Comparison of ENCODE assay signal across 10 cellular contexts in genomic region chr9:71716138-71716909, GRCh38. TPM values are rescaled to one million over a fixed set of nuclear protein-coding genes. Genes with fewer than 3 reads are reported as not detected.
A peak's percentile ranks its signal among the peaks of the same experiment; 100 is the strongest.
DNase-seq lines count a peak whose midpoint lies in the region; ATAC-seq and TF ChIP-seq lines count a peak whose summit lies in the region.
"Had no signal": no experiment of that assay in that cellular context is flagged by ENCODE, and none has a peak within 500 bp of the region (broad histone marks: within the 10 kb centered on the region; RNA-seq: fewer than 3 reads in every experiment).

No MANE protein-coding gene starts in this region.

- peak; percentile 80 for TF ChIP-seq CTCF in natural killer cell (IDR thresholded peaks at IDR 0.05)
- peak; percentile 91 for TF ChIP-seq CTCF in activated B cell treated with CpG ODN at 0.5 μM for 24 hours (IDR thresholded peaks at IDR 0.05)
- peak; percentile 68 for TF ChIP-seq CTCF in glutamatergic neuron (IDR thresholded peaks at IDR 0.05; ENCODE audit: partially characterized antibody, unreplicated experiment)

- intact Hi-C loops in natural killer cell (cut with micrococcal nuclease), result loop anchor here (2.0 to 10.0 kb wide), 2 partner anchors 48 to 112 kb away; partner anchors contain the start of gene CEMIP2
- intact Hi-C loops in activated B cell treated with CpG ODN at 0.5 μM for 24 hours (cut with micrococcal nuclease), result loop anchor here (1.0 to 10.0 kb wide), 6 partner anchors 14 to 432 kb away; no protein-coding TSS in a partner anchor

- H3K36me3 Mint-ChIP-seq in natural killer cell (peaks cover 31% of the 10 kb centered on the region), activated B cell treated with CpG ODN at 0.5 μM for 24 hours (ENCODE audit: low read depth) (peaks cover 63% of the 10 kb centered on the region), glutamatergic neuron (ENCODE audit: unreplicated experiment) (no peaks in the 10 kb centered on the region)
- peaks cover 37% of the 10 kb centered on the region for H3K36me3 Mint-ChIP-seq in natural killer cell treated with Interleukin-12 subunit alpha and Interleukin-12 subunit beta and Interleukin-15 and Interleukin-18, amount 100 ng/mL, for 72 hours
- H3K36me3 Mint-ChIP-seq in activated T-cell treated with anti-CD3 and anti-CD28 coated beads, Interleukin-2, amount 50 U/mL, for 4 hours (ENCODE audit: insufficient read depth), result peaks cover 55% of the 10 kb centered on the region

- no peak for ATAC-seq in natural killer cell
- ATAC-seq in natural killer cell treated with Interleukin-12 subunit alpha and Interleukin-12 subunit beta and Interleukin-15 and Interleukin-18, amount 100 ng/mL, for 72 hours, result no peak
- ATAC-seq in activated B cell treated with CpG ODN at 0.5 μM for 24 hours (ENCODE audit: low read depth), result no peak
- no peak for ATAC-seq in HG03571 (IDR thresholded peaks at IDR 0.05; ENCODE audit: unreplicated experiment)
- ATAC-seq in activated T-cell treated with anti-CD3 and anti-CD28 coated beads, Interleukin-2, amount 50 U/mL, for 4 hours, result no peak

- DNase-seq in natural killer cell (no peak), activated B cell treated with CpG ODN at 0.5 μM for 24 hours (no peak), glutamatergic neuron (no peak), midbrain (lab: John Stamatoyannopoulos, UW) (no peak), NCI-H1436 (lab: John Stamatoyannopoulos, UW) (no peak)
- DNase-seq in natural killer cell treated with Interleukin-12 subunit alpha and Interleukin-12 subunit beta and Interleukin-15 and Interleukin-18, amount 100 ng/mL, for 72 hours (ENCODE audit: low spot score), result no peak
- no peak for DNase-seq in activated T-cell treated with anti-CD3 and anti-CD28 coated beads, Interleukin-2, amount 50 U/mL, for 4 hours
- DNase-seq: occipital lobe, RPMI8226 had no signal

- peak overlapping the region; percentile 34 to 42 for H3K27ac Mint-ChIP-seq in natural killer cell
- no peak overlapping the region for H3K27ac Mint-ChIP-seq in natural killer cell treated with Interleukin-12 subunit alpha and Interleukin-12 subunit beta and Interleukin-15 and Interleukin-18, amount 100 ng/mL, for 72 hours
- H3K27ac Mint-ChIP-seq in activated B cell treated with CpG ODN at 0.5 μM for 24 hours, result no peak overlapping the region
- no peak overlapping the region for H3K27ac Mint-ChIP-seq in glutamatergic neuron (ENCODE audit: unreplicated experiment)

- no peaks in the 10 kb centered on the region for H3K9me3 Mint-ChIP-seq in natural killer cell
- H3K9me3 Mint-ChIP-seq in natural killer cell treated with Interleukin-12 subunit alpha and Interleukin-12 subunit beta and Interleukin-15 and Interleukin-18, amount 100 ng/mL, for 72 hours, result no peaks in the 10 kb centered on the region
- H3K9me3 Mint-ChIP-seq in activated B cell treated with CpG ODN at 0.5 μM for 24 hours, result no peaks in the 10 kb centered on the region
- H3K9me3 Mint-ChIP-seq in glutamatergic neuron (ENCODE audit: unreplicated experiment), result no peaks in the 10 kb centered on the region
- no peaks in the 10 kb centered on the region for H3K9me3 Mint-ChIP-seq in activated T-cell treated with anti-CD3 and anti-CD28 coated beads, Interleukin-2, amount 50 U/mL, for 4 hours

- H3K4me1 Mint-ChIP-seq in natural killer cell (peaks cover 0 to 26% of the 10 kb centered on the region in 2 donors), activated B cell treated with CpG ODN at 0.5 μM for 24 hours (no peaks in the 10 kb centered on the region), glutamatergic neuron (ENCODE audit: low read depth, unreplicated experiment) (no peaks in the 10 kb centered on the region)
- H3K4me1 Mint-ChIP-seq in natural killer cell treated with Interleukin-12 subunit alpha and Interleukin-12 subunit beta and Interleukin-15 and Interleukin-18, amount 100 ng/mL, for 72 hours (ENCODE audit: low read depth in 2 of 2), result peaks cover 5 to 7% of the 10 kb centered on the region in 2 donors
- peaks cover 5% of the 10 kb centered on the region for H3K4me1 Mint-ChIP-seq in activated T-cell treated with anti-CD3 and anti-CD28 coated beads, Interleukin-2, amount 50 U/mL, for 4 hours (ENCODE audit: low read depth)

- POLR2A ChIA-PET in activated B cell treated with CpG ODN at 0.5 μM for 24 hours (lab: Charles Lee), result interaction anchor here (0.7 to 1.0 kb wide), 2 partner anchors 52 to 69 kb away, joined by 3 to 5 read pairs; partner anchors contain the start of gene CEMIP2

- CTCF ChIA-PET in activated B cell treated with CpG ODN at 0.5 μM for 24 hours (lab: Charles Lee), result interaction anchor here (0.9 to 3.9 kb wide), 12 partner anchors 31 to 309 kb away, joined by 3 to 24 read pairs (median 5); no protein-coding TSS in a partner anchor

- H3K27me3 Mint-ChIP-seq in natural killer cell (ENCODE audit: low read depth in 2 of 2) (no peaks in the 10 kb centered on the region), activated B cell treated with CpG ODN at 0.5 μM for 24 hours (no peaks in the 10 kb centered on the region), glutamatergic neuron (ENCODE audit: unreplicated experiment) (no peaks in the 10 kb centered on the region)
- H3K27me3 Mint-ChIP-seq in natural killer cell treated with Interleukin-12 subunit alpha and Interleukin-12 subunit beta and Interleukin-15 and Interleukin-18, amount 100 ng/mL, for 72 hours, result no peaks in the 10 kb centered on the region
- no peaks in the 10 kb centered on the region for H3K27me3 Mint-ChIP-seq in activated T-cell treated with anti-CD3 and anti-CD28 coated beads, Interleukin-2, amount 50 U/mL, for 4 hours (ENCODE audit: low read depth)

- H3K4me3 Mint-ChIP-seq in natural killer cell, result no peak overlapping the region
- H3K4me3 Mint-ChIP-seq in natural killer cell treated with Interleukin-12 subunit alpha and Interleukin-12 subunit beta and Interleukin-15 and Interleukin-18, amount 100 ng/mL, for 72 hours, result no peak overlapping the region
- H3K4me3 Mint-ChIP-seq in activated B cell treated with CpG ODN at 0.5 μM for 24 hours, result no peak overlapping the region
- H3K4me3 Mint-ChIP-seq in glutamatergic neuron (ENCODE audit: unreplicated experiment), result no peak overlapping the region
- no peak overlapping the region for H3K4me3 Mint-ChIP-seq in activated T-cell treated with anti-CD3 and anti-CD28 coated beads, Interleukin-2, amount 50 U/mL, for 4 hours

RNA-seq across cellular contexts. Expression of gene CEMIP2, which starts 52.0 kb away (rescaled TPM):
- total RNA-seq in natural killer cell (100 to 1,000 TPM; 204 to 326 (median 230) TPM), activated B cell treated with CpG ODN at 0.5 μM for 24 hours (21.3 and 25.5 TPM in 2 replicates), glutamatergic neuron (ENCODE audit: unreplicated experiment) (122 TPM)
- total RNA-seq in natural killer cell treated with Interleukin-12 subunit alpha and Interleukin-12 subunit beta and Interleukin-15 and Interleukin-18, amount 100 ng/mL, for 72 hours, result 10 to 100 TPM; 39.8 to 63.7 TPM
- 10 to 100 TPM; 51.1 to 71.9 (median 66.2) TPM for total RNA-seq in activated T-cell treated with anti-CD3 and anti-CD28 coated beads, Interleukin-2, amount 50 U/mL, for 4 hours

Comparison
In these comparisons a context has a peak if more than half of its experiments do, and no peak if none do; other contexts are left out.
1. H3K27ac Mint-ChIP-seq: peak in natural killer cell (2 of 2); none in natural killer cell treated with Interleukin-12 subunit alpha and Interleukin-12 subunit beta and Interleukin-15 and Interleukin-18, amount 100 ng/mL, for 72 hours (0 of 2), activated B cell treated with CpG ODN at 0.5 μM for 24 hours (single experiment) and glutamatergic neuron (single experiment).
2. Peak in every context shown above with its lines, with median percentiles within 50 percentile points of each other: CTCF ChIP-seq.